Comparison of ENCODE assay signal across 24 cellular contexts in the genomic region with DNA sequence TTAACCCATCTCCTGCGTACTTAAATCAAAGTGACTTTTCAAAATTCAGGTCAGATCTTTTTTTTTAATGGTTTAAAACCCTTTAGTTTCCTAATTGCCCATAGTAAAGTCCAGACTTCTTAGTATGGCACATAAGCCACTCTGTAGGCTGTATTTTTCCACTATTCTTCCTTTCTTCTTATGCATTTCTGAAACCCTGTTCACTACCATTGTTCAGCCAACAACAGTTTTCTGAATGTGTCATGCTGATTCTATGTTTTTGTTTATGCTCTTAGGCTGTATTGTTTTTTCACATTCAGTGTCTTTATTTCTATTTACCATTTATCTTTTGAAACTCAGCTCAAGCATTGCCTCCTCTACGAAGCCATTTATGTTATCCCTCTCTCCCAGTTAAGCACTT. TPM values are rescaled to one million over a fixed set of nuclear protein-coding genes. Genes with fewer than 3 reads are reported as not detected.
A peak's percentile ranks its signal among the peaks of the same experiment; 100 is the strongest.
DNase-seq lines count a peak whose midpoint lies in the region; ATAC-seq and TF ChIP-seq lines count a peak whose summit lies in the region.
"Had no signal": no experiment of that assay in that cellular context is flagged by ENCODE, and none has a peak within 500 bp of the region (broad histone marks: within the 10 kb centered on the region; RNA-seq: fewer than 3 reads in every experiment).

No MANE protein-coding gene starts in this region.

- H3K79me2 ChIP-seq in GM23338 (replicated peaks; ENCODE audit: insufficient read depth): peaks cover 92% of the 10 kb centered on the region

- no peaks in the 10 kb centered on the region for H3F3A ChIP-seq in GM23338 (replicated peaks; ENCODE audit: low read depth)

- H3K4me1 Mint-ChIP-seq in activated CD8-positive, alpha-beta memory T cell treated with anti-CD3 and anti-CD28 coated beads, Interleukin-2, amount 10 ng/mL, durations not matched to agents 7 days and 5 days: peaks cover 65% of the 10 kb centered on the region
- peaks cover 34% of the 10 kb centered on the region for H3K4me1 Mint-ChIP-seq in GM23338
- H3K4me1 Mint-ChIP-seq in natural killer cell treated with Interleukin-12 subunit alpha and Interleukin-12 subunit beta and Interleukin-15 and Interleukin-18, amount 100 ng/mL, for 72 hours (ENCODE audit: low read depth in 2 of 2): peaks cover 69 to 80% of the 10 kb centered on the region in 2 donors

- TF ChIP-seq CTCF in GM23338 (conservative IDR thresholded peaks at IDR 0.05; ENCODE audit: low read depth in 2 of 2): no peak

- no peak for DNase-seq in activated CD8-positive, alpha-beta memory T cell treated with anti-CD3 and anti-CD28 coated beads, Interleukin-2, amount 10 ng/mL, durations not matched to agents 7 days and 5 days
- DNase-seq in activated CD8-positive, alpha-beta memory T cell treated with anti-CD3 and anti-CD28 coated beads, Interleukin-2, amount 50 U/mL, for 4 hours: no peak
- DNase-seq in GM23338 (ENCODE audit: low spot score) (no peak), astrocyte of the hippocampus (ENCODE audit: low read depth, low spot score) (peak; percentile 22), cerebellar nuclear complex (lab: John Stamatoyannopoulos, UW) (no peak), NCI-H82 treated with DMSO at 0.1 percent for 48 hours (lab: John Stamatoyannopoulos, UW; ENCODE audit: unreplicated experiment) (no peak)
- no peak for DNase-seq in natural killer cell treated with Interleukin-12 subunit alpha and Interleukin-12 subunit beta and Interleukin-15 and Interleukin-18, amount 100 ng/mL, for 72 hours (ENCODE audit: low spot score)
- DNase-seq: activated CD4-positive, alpha-beta T cell treated with anti-CD3 and anti-CD28 coated beads, Interleukin-2, amount 50 U/mL, for 48 hours; amniotic stem cell; effector CD4-positive, alpha-beta T cell; hypothalamus; mammary epithelial cell; NCI-H446; NCI-H774; pancreas; retina; RPMI8226; SJCRH30; stimulated activated naive B cell treated with anti-CD40 and anti-IgM and Interleukin-4, amounts not matched to agents 10 μg/mL and 1 μg/mL and 100 μg/mL, for 72 hours; T-cell; upper lobe of right lung had no signal

- H3K36me3 Mint-ChIP-seq in activated CD8-positive, alpha-beta memory T cell treated with anti-CD3 and anti-CD28 coated beads, Interleukin-2, amount 10 ng/mL, durations not matched to agents 7 days and 5 days: peaks cover 4% of the 10 kb centered on the region
- H3K36me3 Mint-ChIP-seq in GM23338 (ENCODE audit: low read depth): no peaks in the 10 kb centered on the region
- H3K36me3 Mint-ChIP-seq in natural killer cell treated with Interleukin-12 subunit alpha and Interleukin-12 subunit beta and Interleukin-15 and Interleukin-18, amount 100 ng/mL, for 72 hours: no peaks in the 10 kb centered on the region
- H3K36me3 Mint-ChIP-seq: T-cell had no signal

- H3K27me3 ChIP-seq in GM23338 (ENCODE audit: insufficient read depth): no peaks in the 10 kb centered on the region
- H3K27me3 ChIP-seq: neural progenitor cell, pancreas, SJCRH30, upper lobe of right lung had no signal

- no peak overlapping the region for H3K4me2 ChIP-seq in GM23338
- H3K4me2 ChIP-seq: neural progenitor cell had no signal

- H3K4me3 Mint-ChIP-seq in activated CD8-positive, alpha-beta memory T cell treated with anti-CD3 and anti-CD28 coated beads, Interleukin-2, amount 10 ng/mL, durations not matched to agents 7 days and 5 days: no peak overlapping the region
- no peak overlapping the region for H3K4me3 Mint-ChIP-seq in GM23338
- H3K4me3 Mint-ChIP-seq in natural killer cell treated with Interleukin-12 subunit alpha and Interleukin-12 subunit beta and Interleukin-15 and Interleukin-18, amount 100 ng/mL, for 72 hours: peak overlapping the region; percentile 47
- H3K4me3 Mint-ChIP-seq: neural progenitor cell; stimulated activated naive B cell treated with anti-CD40 and anti-IgM and Interleukin-4, amounts not matched to agents 10 μg/mL and 1 μg/mL and 100 μg/mL, for 72 hours had no signal

- H3K27me3 Mint-ChIP-seq in activated CD8-positive, alpha-beta memory T cell treated with anti-CD3 and anti-CD28 coated beads, Interleukin-2, amount 10 ng/mL, durations not matched to agents 7 days and 5 days: no peaks in the 10 kb centered on the region
- peaks cover 2% of the 10 kb centered on the region for H3K27me3 Mint-ChIP-seq in GM23338 (ENCODE audit: insufficient read depth, low read depth, poor library complexity)
- H3K27me3 Mint-ChIP-seq in natural killer cell treated with Interleukin-12 subunit alpha and Interleukin-12 subunit beta and Interleukin-15 and Interleukin-18, amount 100 ng/mL, for 72 hours: no peaks in the 10 kb centered on the region
- H3K27me3 Mint-ChIP-seq: stimulated activated naive B cell treated with anti-CD40 and anti-IgM and Interleukin-4, amounts not matched to agents 10 μg/mL and 1 μg/mL and 100 μg/mL, for 72 hours; T-cell had no signal

- peak overlapping the region; percentile 21 for H3K27ac Mint-ChIP-seq in activated CD8-positive, alpha-beta memory T cell treated with anti-CD3 and anti-CD28 coated beads, Interleukin-2, amount 10 ng/mL, durations not matched to agents 7 days and 5 days
- peak overlapping the region; percentile 3; the same call in 1 of the 2 replicates for H3K27ac Mint-ChIP-seq in GM23338
- peak overlapping the region; percentile 36 to 70 for H3K27ac Mint-ChIP-seq in natural killer cell treated with Interleukin-12 subunit alpha and Interleukin-12 subunit beta and Interleukin-15 and Interleukin-18, amount 100 ng/mL, for 72 hours
- H3K27ac Mint-ChIP-seq: neural progenitor cell; stimulated activated naive B cell treated with anti-CD40 and anti-IgM and Interleukin-4, amounts not matched to agents 10 μg/mL and 1 μg/mL and 100 μg/mL, for 72 hours had no signal

- H3K4me3 ChIP-seq in GM23338: no peak overlapping the region
- H3K4me3 ChIP-seq: neural progenitor cell, pancreas, SJCRH30, upper lobe of right lung had no signal

- no peak overlapping the region for H2AFZ ChIP-seq in GM23338
- H2AFZ ChIP-seq: neural progenitor cell had no signal

- CTCF ChIA-PET in activated CD8-positive, alpha-beta memory T cell treated with anti-CD3 and anti-CD28 coated beads, Interleukin-2, amount 10 ng/mL, durations not matched to agents 7 days and 5 days (lab: Charles Lee): interaction anchor here (1.1 to 1.4 kb wide), 4 partner anchors 10 to 182 kb away, joined by 3 to 6 read pairs (median 4); no protein-coding TSS in a partner anchor

- no peaks in the 10 kb centered on the region for H3K9me2 ChIP-seq in GM23338 (ENCODE audit: insufficient read depth)

- ATAC-seq in activated CD8-positive, alpha-beta memory T cell treated with anti-CD3 and anti-CD28 coated beads, Interleukin-2, amount 10 ng/mL, durations not matched to agents 7 days and 5 days: no peak
- ATAC-seq in GM23338 (no peak), GM21515 (IDR thresholded peaks at IDR 0.05; ENCODE audit: unreplicated experiment) (no peak)
- ATAC-seq in natural killer cell treated with Interleukin-12 subunit alpha and Interleukin-12 subunit beta and Interleukin-15 and Interleukin-18, amount 100 ng/mL, for 72 hours: no peak
- ATAC-seq: pancreas; stimulated activated naive B cell treated with anti-CD40 and anti-IgM and Interleukin-4, amounts not matched to agents 10 μg/mL and 1 μg/mL and 100 μg/mL, for 72 hours; T-cell; upper lobe of right lung had no signal

- peak overlapping the region; percentile 6; the same call in 1 of the 2 replicates for H3K27ac ChIP-seq in GM23338 (ENCODE audit: low read depth)
- H3K27ac ChIP-seq: epithelial cell of prostate, neural progenitor cell, pancreas, SJCRH30, upper lobe of right lung had no signal

- H3K36me3 ChIP-seq in GM23338 (ENCODE audit: insufficient read depth): no peaks in the 10 kb centered on the region
- H3K36me3 ChIP-seq: neural progenitor cell, pancreas, SJCRH30, upper lobe of right lung had no signal

- peaks cover 7% of the 10 kb centered on the region for H4K20me1 ChIP-seq in GM23338 (replicated peaks; ENCODE audit: insufficient read depth)

- peaks cover 44% of the 10 kb centered on the region for H3K4me1 ChIP-seq in GM23338 (ENCODE audit: insufficient read depth)
- H3K4me1 ChIP-seq: SJCRH30 had no signal

- H3K9me3 Mint-ChIP-seq in activated CD8-positive, alpha-beta memory T cell treated with anti-CD3 and anti-CD28 coated beads, Interleukin-2, amount 10 ng/mL, durations not matched to agents 7 days and 5 days (ENCODE audit: low read depth): no peaks in the 10 kb centered on the region
- H3K9me3 Mint-ChIP-seq in GM23338: no peaks in the 10 kb centered on the region
- no peaks in the 10 kb centered on the region for H3K9me3 Mint-ChIP-seq in natural killer cell treated with Interleukin-12 subunit alpha and Interleukin-12 subunit beta and Interleukin-15 and Interleukin-18, amount 100 ng/mL, for 72 hours
- H3K9me3 Mint-ChIP-seq: neural progenitor cell; stimulated activated naive B cell treated with anti-CD40 and anti-IgM and Interleukin-4, amounts not matched to agents 10 μg/mL and 1 μg/mL and 100 μg/mL, for 72 hours; T-cell had no signal

TF ChIP-seq in GM23338, 12 proteins besides CTCF, POLR2A, EP300 and RAD21 (continues in another document):
- TF ChIP-seq ZNF331 (CRISPR knock-in tag; IDR thresholded peaks at IDR 0.05; ENCODE audit: low read depth) (no peak), STAT1 (IDR thresholded peaks at IDR 0.05; ENCODE audit: unreplicated experiment) (no peak), POLR2AphosphoS5 (IDR thresholded peaks at IDR 0.05; ENCODE audit: low read depth) (no peak)
- TF ChIP-seq, protein P1, sequence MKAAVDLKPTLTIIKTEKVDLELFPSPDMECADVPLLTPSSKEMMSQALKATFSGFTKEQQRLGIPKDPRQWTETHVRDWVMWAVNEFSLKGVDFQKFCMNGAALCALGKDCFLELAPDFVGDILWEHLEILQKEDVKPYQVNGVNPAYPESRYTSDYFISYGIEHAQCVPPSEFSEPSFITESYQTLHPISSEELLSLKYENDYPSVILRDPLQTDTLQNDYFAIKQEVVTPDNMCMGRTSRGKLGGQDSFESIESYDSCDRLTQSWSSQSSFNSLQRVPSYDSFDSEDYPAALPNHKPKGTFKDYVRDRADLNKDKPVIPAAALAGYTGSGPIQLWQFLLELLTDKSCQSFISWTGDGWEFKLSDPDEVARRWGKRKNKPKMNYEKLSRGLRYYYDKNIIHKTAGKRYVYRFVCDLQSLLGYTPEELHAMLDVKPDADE (IDR thresholded peaks at IDR 0.05): no peak

RNA-seq across cellular contexts. Expression of gene CCSER2, which starts 26.7 kb away (rescaled TPM):
- 10 to 100 TPM; 52.7 to 80.3 TPM for total RNA-seq in activated CD8-positive, alpha-beta memory T cell treated with anti-CD3 and anti-CD28 coated beads, Interleukin-2, amount 10 ng/mL, durations not matched to agents 7 days and 5 days
- total RNA-seq in GM23338 (2014; rRNA removed; shearing (Covaris generic)): 30.6 and 33.8 TPM in 2 replicates
- polyA plus RNA-seq in GM23338 (2016; fragmentation: Nextera tagmentation; extraction: Ambion mirVana): 25.4 and 37.2 TPM in 2 replicates
- 100 to 1,000 TPM in 1 of 2 donors, 10 to 100 TPM in 1; 90.4 to 135 TPM for total RNA-seq in natural killer cell treated with Interleukin-12 subunit alpha and Interleukin-12 subunit beta and Interleukin-15 and Interleukin-18, amount 100 ng/mL, for 72 hours

Comparison
In these comparisons a context has a peak if more than half of its experiments do, and no peak if none do; other contexts are left out.
1. H3K27ac Mint-ChIP-seq: peak in every context shown above with its lines; median percentile 53 in natural killer cell treated with Interleukin-12 subunit alpha and Interleukin-12 subunit beta and Interleukin-15 and Interleukin-18, amount 100 ng/mL, for 72 hours; 21 in activated CD8-positive, alpha-beta memory T cell treated with anti-CD3 and anti-CD28 coated beads, Interleukin-2, amount 10 ng/mL, durations not matched to agents 7 days and 5 days; 3 in GM23338.